In genomic region chr17:77392376-77393273, GRCh38 we compare ENCODE assay signal across 8 cellular contexts.
DNase-seq lines count a peak whose midpoint lies in the region; ATAC-seq and TF ChIP-seq lines count a peak whose summit lies in the region.

No MANE protein-coding gene starts in this region.

- peak overlapping the region; percentile 54 for H3K4me3 Mint-ChIP-seq in CD8-positive, alpha-beta T cell
- peak overlapping the region; percentile 61 for H3K4me3 Mint-ChIP-seq in neural crest cell

- no peak for TF ChIP-seq EP300 in esophagus muscularis mucosa (IDR thresholded peaks at IDR 0.05)

- peak overlapping the region; percentile 84 for H3K27ac Mint-ChIP-seq in CD8-positive, alpha-beta T cell
- peak overlapping the region; percentile 75 for H3K27ac Mint-ChIP-seq in neural crest cell (ENCODE audit: unreplicated experiment)

- H3K4me1 Mint-ChIP-seq in CD8-positive, alpha-beta T cell (ENCODE audit: low read depth): peaks cover 77% of the 10 kb centered on the region
- H3K4me1 Mint-ChIP-seq in neural crest cell: peaks cover 73% of the 10 kb centered on the region

- H3K36me3 Mint-ChIP-seq in CD8-positive, alpha-beta T cell: peaks cover 14% of the 10 kb centered on the region
- H3K36me3 Mint-ChIP-seq in neural crest cell (ENCODE audit: low read depth): no peaks in the 10 kb centered on the region

- H3K27me3 ChIP-seq in CD8-positive, alpha-beta T cell (ENCODE audit: insufficient read depth, low read length): no peaks in the 10 kb centered on the region
- H3K27me3 ChIP-seq in NT2/D1 (ENCODE audit: insufficient read depth, insufficient read length): no peaks in the 10 kb centered on the region
- H3K27me3 ChIP-seq in esophagus muscularis mucosa: no peaks in the 10 kb centered on the region

- H3K9ac ChIP-seq in NT2/D1 (ENCODE audit: insufficient read length, low read depth): peak overlapping the region; percentile 54

- TF ChIP-seq POLR2A in esophagus muscularis mucosa (IDR thresholded peaks at IDR 0.05; ENCODE audit: low read depth): no peak

- WGBS in esophagus muscularis mucosa: 23% methylated on average over 13 of the region's 16 CpGs

- POLR2A ChIA-PET in CD8-positive, alpha-beta T cell (lab: Charles Lee): interaction anchor here (0.6 to 2.3 kb wide), 11 partner anchors 8 to 60 kb away, joined by 3 to 20 read pairs (median 5); no protein-coding TSS in a partner anchor

- TF ChIP-seq CTCF in CD8-positive, alpha-beta T cell (IDR thresholded peaks at IDR 0.05): no peak
- TF ChIP-seq CTCF in esophagus muscularis mucosa (IDR thresholded peaks at IDR 0.05): no peak
- no peak for TF ChIP-seq CTCF in neural crest cell (conservative IDR thresholded peaks at IDR 0.05)

- DNase-seq in CD8-positive, alpha-beta T cell: no peak
- DNase-seq in NT2/D1 (ENCODE audit: low read depth, low spot score): no peak
- no peak for DNase-seq in esophagus muscularis mucosa (ENCODE audit: extremely low spot score)
- no peak for DNase-seq in neural crest cell (ENCODE audit: low read depth, low spot score)
- no peak for DNase-seq in HPDE6-E6E7 (ENCODE audit: extremely low spot score)
- no peak for DNase-seq in NCI-H187 (lab: John Stamatoyannopoulos, UW)
- no peak for DNase-seq in NCI-H524 treated with DMSO at 0.1 percent for 48 hours (lab: John Stamatoyannopoulos, UW)

- H3K4me3 ChIP-seq in CD8-positive, alpha-beta T cell (ENCODE audit: low read depth, low read length): no peak overlapping the region
- H3K4me3 ChIP-seq in NT2/D1 (ENCODE audit: insufficient read length, low read depth) (no peak overlapping the region), esophagus muscularis mucosa (no peak overlapping the region)

- CTCF ChIA-PET in CD8-positive, alpha-beta T cell (lab: Charles Lee): interaction anchor here (0.8 to 5.7 kb wide), 10 partner anchors 10 to 102 kb away, joined by 3 to 36 read pairs (median 3); no protein-coding TSS in a partner anchor

- H3K9me3 Mint-ChIP-seq in CD8-positive, alpha-beta T cell: no peaks in the 10 kb centered on the region
- H3K9me3 Mint-ChIP-seq in neural crest cell: no peaks in the 10 kb centered on the region

- H3K27ac ChIP-seq in CD8-positive, alpha-beta T cell (ENCODE audit: low read depth, low read length): no peak overlapping the region
- peak overlapping the region; percentile 99 to 100 (median 99) for H3K27ac ChIP-seq in esophagus muscularis mucosa (replicated peaks in 1 of 4)

- H3K4me1 ChIP-seq in CD8-positive, alpha-beta T cell (ENCODE audit: insufficient read depth, low read length): peaks cover 84% of the 10 kb centered on the region
- H3K4me1 ChIP-seq in NT2/D1 (ENCODE audit: insufficient read depth, insufficient read length): peaks cover 49% of the 10 kb centered on the region
- peaks cover 78 to 99% (median 97%) of the 10 kb centered on the region in 4 donors for H3K4me1 ChIP-seq in esophagus muscularis mucosa

- no peaks in the 10 kb centered on the region for H3K36me3 ChIP-seq in CD8-positive, alpha-beta T cell (ENCODE audit: insufficient read depth, low read length)
- peaks cover 21% of the 10 kb centered on the region for H3K36me3 ChIP-seq in NT2/D1 (ENCODE audit: insufficient read depth, insufficient read length, low read length)
- no peaks in the 10 kb centered on the region for H3K36me3 ChIP-seq in esophagus muscularis mucosa

- ATAC-seq in CD8-positive, alpha-beta T cell: no peak
- ATAC-seq in GM19328 (IDR thresholded peaks at IDR 0.05; ENCODE audit: unreplicated experiment): no peak

- intact Hi-C loops in CD8-positive, alpha-beta T cell (cut with DNase I, micrococcal nuclease): no loop called here
- intact Hi-C loops in esophagus muscularis mucosa (cut with DNase I): no loop called here

- H3K27me3 Mint-ChIP-seq in CD8-positive, alpha-beta T cell (ENCODE audit: low read depth): no peaks in the 10 kb centered on the region
- H3K27me3 Mint-ChIP-seq in neural crest cell (ENCODE audit: low read depth): no peaks in the 10 kb centered on the region

- H3K9me3 ChIP-seq in CD8-positive, alpha-beta T cell (ENCODE audit: low read length): no peaks in the 10 kb centered on the region
- no peaks in the 10 kb centered on the region for H3K9me3 ChIP-seq in NT2/D1 (ENCODE audit: insufficient read depth, low read length)
- H3K9me3 ChIP-seq in esophagus muscularis mucosa: no peaks in the 10 kb centered on the region
